ENCODE assay signal across 8 cellular contexts in genomic region chr20:23361651-23362391, GRCh38. TPM values are rescaled to one million over a fixed set of nuclear protein-coding genes. Genes with fewer than 3 reads are reported as not detected.
DNase-seq lines count a peak whose midpoint lies in the region; ATAC-seq and TF ChIP-seq lines count a peak whose summit lies in the region.

TSS of gene GZF1 (plus strand) at chr20:23362182. CDS start at chr20:23364384, 2,202 bp downstream.

- TF ChIP-seq CTCF in AG04449 (IDR thresholded peaks at IDR 0.05; ENCODE audit: insufficient read depth, low read length, missing control alignments) (no peak), VCaP (conservative IDR thresholded peaks at IDR 0.05) (no peak)

- no peaks in the 10 kb centered on the region for H3K9me3 ChIP-seq in iPS-18c (ENCODE audit: control insufficient read depth, insufficient read depth, low read length)
- no peaks in the 10 kb centered on the region for H3K9me3 ChIP-seq in skeletal muscle tissue (ENCODE audit: control insufficient read depth in 3 of 3, low read length in 3 of 3)

- H3K36me3 ChIP-seq in skeletal muscle tissue (ENCODE audit: control insufficient read depth in 3 of 3, insufficient read depth in 3 of 3, low read length in 3 of 3), result peaks cover 10 to 22% (median 14%) of the 10 kb centered on the region in 3 donors

- peaks cover 46 to 62% (median 53%) of the 10 kb centered on the region in 3 donors for H3K4me1 ChIP-seq in skeletal muscle tissue (ENCODE audit: control insufficient read depth in 3 of 3, insufficient read depth in 3 of 3, low read length in 3 of 3)

- ATAC-seq in GM18907 (IDR thresholded peaks at IDR 0.05; ENCODE audit: unreplicated experiment), result peak; percentile 73
- peak; percentile 61 for ATAC-seq in HG03139 (IDR thresholded peaks at IDR 0.05; ENCODE audit: unreplicated experiment)

- in situ Hi-C loops in T47D (cut with HindIII; ENCODE audit: low pct_unique_long_range_greater_than_20kb, low sequenced_read_pairs), result no loop called here

- CTCF ChIA-PET in AG04449 (lab: Yijun Ruan, JAX), result no interaction called here

- DNase-seq in AG04449 (ENCODE audit: low read depth, low spot score), result peak; percentile 81
- DNase-seq in NCI-H2196 treated with DMSO at 0.1 percent for 48 hours (lab: John Stamatoyannopoulos, UW; ENCODE audit: unreplicated experiment), result peak; percentile 92
- peak; percentile 94 to 98 for DNase-seq in T47D (ENCODE audit: low read depth in 1 of 2, low spot score in 1 of 2)

- peak within 1 kb of the TSS; percentile 79 for H3K4me3 ChIP-seq in AG04449 (ENCODE audit: low read depth, low read length)
- H3K4me3 ChIP-seq in iPS-18c (ENCODE audit: insufficient read depth, low read depth, low read length), result peak within 1 kb of the TSS; percentile 89
- H3K4me3 ChIP-seq in skeletal muscle tissue (ENCODE audit: low read length in 3 of 3), result peak within 1 kb of the TSS; percentile 83 to 95 (median 88)

- no peaks in the 10 kb centered on the region for H3K27me3 ChIP-seq in skeletal muscle tissue (ENCODE audit: control insufficient read depth in 3 of 3, insufficient read depth in 3 of 3, low read length in 3 of 3)

- peak within 1 kb of the TSS; percentile 91 to 99 (median 98) for H3K9ac ChIP-seq in skeletal muscle tissue (ENCODE audit: low read depth in 1 of 3, low read length in 3 of 3)

- POLR2A ChIA-PET in AG04449 (lab: Yijun Ruan, JAX), result interaction anchor here (1.0 to 2.1 kb wide), 2 partner anchors 12 to 311 kb away, joined by 3 to 11 read pairs; partner anchors contain the start of gene NXT1

- peak within 1 kb of the TSS; percentile 99 for H3K27ac ChIP-seq in VCaP
- peak within 1 kb of the TSS; percentile 99 for H3K27ac ChIP-seq in skeletal muscle tissue (ENCODE audit: low read depth, low read length)

RNA-seq across cellular contexts. Expression of gene GZF1, which starts in this region (rescaled TPM):
- total RNA-seq in skeletal muscle tissue, result 11.0 TPM

Comparison
In these comparisons a context has a peak if more than half of its experiments do, and no peak if none do; other contexts are left out.
1. Peak in every context shown above with its lines: DNase-seq, ATAC-seq, H3K4me3 ChIP-seq and H3K27ac ChIP-seq.